Comparison of ENCODE assay signal across 8 cellular contexts in the genomic region with DNA sequence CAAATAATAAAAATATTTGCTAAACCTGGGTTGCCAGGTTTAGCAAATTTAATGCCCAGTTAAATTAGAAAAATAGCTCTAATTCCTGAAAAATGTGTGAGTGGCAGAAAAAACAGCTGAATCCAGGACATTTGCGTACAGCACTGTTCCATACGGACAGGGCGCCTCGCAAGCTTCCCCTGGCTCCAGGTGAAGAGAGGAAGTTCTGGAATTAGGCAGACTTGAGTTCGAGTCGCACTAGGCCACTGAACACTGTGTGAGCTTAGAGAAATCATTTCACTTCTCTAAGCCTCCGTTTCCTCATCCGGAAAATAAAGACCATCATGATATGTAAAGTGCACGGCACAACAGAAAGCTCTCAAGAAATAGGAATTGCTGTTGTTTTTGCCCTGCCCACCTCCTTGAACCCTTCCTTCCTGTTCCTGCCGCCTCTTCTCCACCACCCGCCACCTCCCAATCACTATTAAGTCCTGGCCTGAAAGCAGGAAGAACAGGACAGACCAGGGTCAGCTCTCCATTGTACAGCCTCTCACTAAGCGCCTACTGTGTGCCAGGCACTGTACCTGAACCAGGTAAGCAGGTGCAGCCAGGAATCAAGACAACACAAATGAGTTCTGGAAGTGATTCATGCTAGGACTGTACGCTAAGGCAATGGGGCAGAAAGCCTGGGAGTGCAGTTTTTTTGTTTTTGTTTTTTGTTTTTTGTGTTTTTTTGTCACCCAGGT. TPM values are rescaled to one million over a fixed set of nuclear protein-coding genes. Genes with fewer than 3 reads are reported as not detected.
DNase-seq lines count a peak whose midpoint lies in the region; ATAC-seq and TF ChIP-seq lines count a peak whose summit lies in the region.

No MANE protein-coding gene starts in this region.

- H3K27ac ChIP-seq in breast epithelium, result peak overlapping the region in 1 of 2 donors; percentile 50

- intact Hi-C loops in breast epithelium (cut with DNase I; ENCODE audit: low total_unique reads), result no loop called here

- H3K27ac Mint-ChIP-seq in stimulated activated naive CD8-positive, alpha-beta T cell treated with anti-CD3 and anti-CD28 coated beads, Interleukin-15, Interleukin-2, amounts not matched to agents 100 ng/mL and 50 ng/mL, for 24 hours, result no peak overlapping the region
- no peak overlapping the region for H3K27ac Mint-ChIP-seq in mesothelial cell of epicardium

- no peak for DNase-seq in stimulated activated naive CD8-positive, alpha-beta T cell treated with anti-CD3 and anti-CD28 coated beads, Interleukin-15, Interleukin-2, amounts not matched to agents 100 U/mL and 50 U/mL, for 24 hours
- DNase-seq in breast epithelium (ENCODE audit: low spot score in 2 of 2), result no peak
- DNase-seq in mesothelial cell of epicardium (ENCODE audit: low spot score in 2 of 2, unreplicated experiment in 2 of 2), result no peak
- DNase-seq in kidney tubule cell (ENCODE audit: low spot score), result no peak
- DNase-seq in NCI-H187 (lab: John Stamatoyannopoulos, UW), result no peak

- H3K4me1 ChIP-seq in breast epithelium, result no peaks in the 10 kb centered on the region

- H3K4me1 Mint-ChIP-seq in stimulated activated naive CD8-positive, alpha-beta T cell treated with anti-CD3 and anti-CD28 coated beads, Interleukin-15, Interleukin-2, amounts not matched to agents 100 ng/mL and 50 ng/mL, for 24 hours (ENCODE audit: low read depth), result peaks cover 15% of the 10 kb centered on the region
- H3K4me1 Mint-ChIP-seq in mesothelial cell of epicardium, result peaks cover 13% of the 10 kb centered on the region

- TF ChIP-seq CTCF in breast epithelium (IDR thresholded peaks at IDR 0.05), result no peak
- no peak for TF ChIP-seq CTCF in mesothelial cell of epicardium (IDR thresholded peaks at IDR 0.05; ENCODE audit: unreplicated experiment)

- peak overlapping the region; percentile 77 for H3K4me3 Mint-ChIP-seq in stimulated activated naive CD8-positive, alpha-beta T cell treated with anti-CD3 and anti-CD28 coated beads, Interleukin-15, Interleukin-2, amounts not matched to agents 100 ng/mL and 50 ng/mL, for 24 hours
- peak overlapping the region; percentile 79 for H3K4me3 Mint-ChIP-seq in mesothelial cell of epicardium

- H3K4me3 ChIP-seq in breast epithelium, result peak overlapping the region; percentile 74 to 89 (median 84)

- H3K27me3 ChIP-seq in breast epithelium, result no peaks in the 10 kb centered on the region

- no peak for TF ChIP-seq POLR2A in breast epithelium (IDR thresholded peaks at IDR 0.05)

- no peaks in the 10 kb centered on the region for H3K9me3 ChIP-seq in breast epithelium

- no peak for ATAC-seq in stimulated activated naive CD8-positive, alpha-beta T cell treated with anti-CD3 and anti-CD28 coated beads, Interleukin-15, Interleukin-2, amounts not matched to agents 100 U/mL and 50 U/mL, for 24 hours
- ATAC-seq in GM19328 (IDR thresholded peaks at IDR 0.05; ENCODE audit: unreplicated experiment) (no peak), GM19397 (IDR thresholded peaks at IDR 0.05; ENCODE audit: unreplicated experiment) (no peak)

- no peaks in the 10 kb centered on the region for H3K36me3 ChIP-seq in breast epithelium

- H3K36me3 Mint-ChIP-seq in stimulated activated naive CD8-positive, alpha-beta T cell treated with anti-CD3 and anti-CD28 coated beads, Interleukin-15, Interleukin-2, amounts not matched to agents 100 ng/mL and 50 ng/mL, for 24 hours (ENCODE audit: low read depth), result no peaks in the 10 kb centered on the region
- peaks cover 3% of the 10 kb centered on the region for H3K36me3 Mint-ChIP-seq in mesothelial cell of epicardium

- no peaks in the 10 kb centered on the region for H3K27me3 Mint-ChIP-seq in stimulated activated naive CD8-positive, alpha-beta T cell treated with anti-CD3 and anti-CD28 coated beads, Interleukin-15, Interleukin-2, amounts not matched to agents 100 ng/mL and 50 ng/mL, for 24 hours
- no peaks in the 10 kb centered on the region for H3K27me3 Mint-ChIP-seq in mesothelial cell of epicardium (ENCODE audit: low read depth)

- no peaks in the 10 kb centered on the region for H3K9me3 Mint-ChIP-seq in stimulated activated naive CD8-positive, alpha-beta T cell treated with anti-CD3 and anti-CD28 coated beads, Interleukin-15, Interleukin-2, amounts not matched to agents 100 ng/mL and 50 ng/mL, for 24 hours
- H3K9me3 Mint-ChIP-seq in mesothelial cell of epicardium, result no peaks in the 10 kb centered on the region

RNA-seq across cellular contexts. Expression of a gene that starts 0.8 kb away (rescaled TPM):
- 10 to 100 TPM in 2 of 3 donors, 1 to 10 TPM in 1; 6.6 to 10.9 (median 10.2) TPM for total RNA-seq in breast epithelium
- 13.8 to 18.2 TPM (median 16.1 TPM) in 3 replicates for total RNA-seq in mesothelial cell of epicardium

RNA-seq across cellular contexts. Expression of a gene that starts 36.1 kb away (rescaled TPM):
- total RNA-seq in breast epithelium (10 to 100 TPM; 13.9 to 27.4 (median 17.4) TPM), mesothelial cell of epicardium (1.6 to 2.1 TPM (median 1.7 TPM) in 3 replicates)
